23 cellular contexts compared by ENCODE assay signal in the genomic region with DNA sequence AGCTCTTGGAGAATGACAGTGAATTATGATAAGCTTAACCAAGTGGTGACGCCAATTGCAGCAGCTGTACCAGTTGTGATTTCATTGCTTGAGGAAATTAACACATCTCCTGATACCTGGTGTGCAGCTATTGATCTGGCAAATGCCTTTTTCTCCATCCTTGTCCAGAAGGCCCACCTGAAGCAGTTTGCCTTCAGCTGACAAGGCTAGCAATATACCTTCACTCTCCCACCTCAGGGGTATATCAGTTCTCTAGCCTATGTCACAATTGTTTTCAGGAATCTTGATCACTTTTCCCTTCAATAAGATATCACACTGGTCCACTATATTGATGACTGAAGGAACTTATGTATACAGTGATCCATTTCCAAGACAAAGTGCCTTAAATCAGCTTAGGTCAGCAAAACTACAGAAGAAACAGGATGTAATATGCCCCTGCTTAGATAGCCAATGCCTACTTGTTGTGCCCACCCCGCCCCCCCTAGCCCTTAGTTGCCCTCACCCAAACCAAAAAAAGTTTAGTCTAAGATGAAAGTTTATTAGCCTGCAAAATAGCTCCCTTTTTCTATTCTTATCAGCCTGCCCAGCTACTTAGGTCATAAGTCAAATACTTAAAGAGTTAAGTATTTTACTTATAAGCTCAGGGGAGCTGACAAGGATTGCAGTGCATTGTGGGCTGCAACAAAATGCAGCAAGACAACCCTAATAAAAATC. TPM values are rescaled to one million over a fixed set of nuclear protein-coding genes. Genes with fewer than 3 reads are reported as not detected.
A peak's percentile ranks its signal among the peaks of the same experiment; 100 is the strongest.
DNase-seq lines count a peak whose midpoint lies in the region; ATAC-seq, FAIRE-seq and TF ChIP-seq lines count a peak whose summit lies in the region.
"Had no signal": no experiment of that assay in that cellular context is flagged by ENCODE, and none has a peak within 500 bp of the region (broad histone marks: within the 10 kb centered on the region; RNA-seq: fewer than 3 reads in every experiment).

No MANE protein-coding gene starts in this region.

- H3K18ac ChIP-seq in H1 (ENCODE audit: extremely low read depth, low read length) = no peak overlapping the region

- no peaks in the 10 kb centered on the region for H3K23me2 ChIP-seq in H1 (ENCODE audit: low read depth, low read length)

- H3K4me3 Mint-ChIP-seq in T-helper 2 cell treated with Interferon-gamma antibody and Interleukin-4, amounts not matched to agents 5 μg/mL and 100 μg/mL, for 36 hours = no peak overlapping the region

- H4K5ac ChIP-seq in H1 (ENCODE audit: insufficient read length, low read depth, low read length) = no peak overlapping the region

- H3K56ac ChIP-seq in H1 (replicated peaks; ENCODE audit: insufficient read length, low read depth, low read length) = no peak overlapping the region

- no peak overlapping the region for H3K27ac Mint-ChIP-seq in T-helper 2 cell treated with Interferon-gamma antibody and Interleukin-4, amounts not matched to agents 5 μg/mL and 100 μg/mL, for 36 hours
- H3K27ac Mint-ChIP-seq: CD4-positive, alpha-beta memory T cell had no signal

- H3K4me1 ChIP-seq in HEK293 (ENCODE audit: control insufficient read depth, insufficient read depth, low read length) = no peaks in the 10 kb centered on the region
- H3K4me1 ChIP-seq in H1 (replicated peaks in 1 of 4; ENCODE audit: control insufficient read depth in 3 of 4, insufficient read depth in 4 of 4, low read length in 3 of 4) = no peaks in the 10 kb centered on the region
- H3K4me1 ChIP-seq in upper lobe of left lung = peaks cover 8 to 11% (median 10%) of the 10 kb centered on the region in 4 donors

- H3K4me2 ChIP-seq in H1 (ENCODE audit: insufficient read depth in 1 of 2, low read depth in 2 of 2, low read length in 2 of 2) = no peak overlapping the region

- no peak for ATAC-seq in upper lobe of left lung (ENCODE audit: low FRiP score in 2 of 2)

- TF ChIP-seq CTCF in HEK293 (tag by site-specific recombination; IDR thresholded peaks at IDR 0.05) (no peak), H1 (IDR thresholded peaks at IDR 0.05; ENCODE audit: control extremely low read depth in 1 of 3, insufficient read depth in 1 of 3, low read depth in 1 of 3, low read length in 3 of 3) (no peak), upper lobe of left lung (IDR thresholded peaks at IDR 0.05) (no peak), coronary artery (IDR thresholded peaks at IDR 0.05) (no peak)

- H2BK12ac ChIP-seq in H1 (ENCODE audit: low read depth, low read length) = no peak overlapping the region

- H3K9ac ChIP-seq in H1 (replicated peaks in 1 of 4; ENCODE audit: extremely low read depth in 1 of 4, low read depth in 3 of 4, low read length in 3 of 4) = no peak overlapping the region

- no peak overlapping the region for H2BK120ac ChIP-seq in H1 (replicated peaks; ENCODE audit: low read depth, low read length)

- TF ChIP-seq RAD21 in H1 (IDR thresholded peaks at IDR 0.05 in 1 of 2, conservative IDR thresholded peaks at IDR 0.05 in 1 of 2; ENCODE audit: low read depth in 2 of 2, low read length in 2 of 2) = no peak

- no peaks in the 10 kb centered on the region for H3K9me3 ChIP-seq in HEK293 (ENCODE audit: control insufficient read depth, insufficient read depth, low read depth, low read length)
- no peaks in the 10 kb centered on the region for H3K9me3 ChIP-seq in H1 (ENCODE audit: insufficient read depth in 2 of 2, low read depth in 1 of 2, low read length in 1 of 2)
- H3K9me3 ChIP-seq in upper lobe of left lung = no peaks in the 10 kb centered on the region

- H3K27ac ChIP-seq in HEK293 (ENCODE audit: extremely low read depth, low read depth, low read length) (no peak overlapping the region), H1 (ENCODE audit: low read depth, low read length) (no peak overlapping the region), upper lobe of left lung (peak overlapping the region in 3 of 4 donors; percentile 41 to 63 (median 49)), coronary artery (no peak overlapping the region)

- no peak overlapping the region for H2BK5ac ChIP-seq in H1 (ENCODE audit: low read depth, low read length)

- H3K14ac ChIP-seq in H1 (ENCODE audit: insufficient read length) = no peak overlapping the region

- no peaks in the 10 kb centered on the region for H3K4me1 Mint-ChIP-seq in T-helper 2 cell treated with Interferon-gamma antibody and Interleukin-4, amounts not matched to agents 5 μg/mL and 100 μg/mL, for 36 hours (ENCODE audit: low read depth)

- no peaks in the 10 kb centered on the region for H3K79me1 ChIP-seq in H1 (ENCODE audit: low read depth, low read length)

- no peak overlapping the region for H2BK20ac ChIP-seq in H1 (ENCODE audit: low read length)

- H3K9me3 Mint-ChIP-seq in T-helper 2 cell treated with Interferon-gamma antibody and Interleukin-4, amounts not matched to agents 5 μg/mL and 100 μg/mL, for 36 hours = no peaks in the 10 kb centered on the region

- no peaks in the 10 kb centered on the region for H3K36me3 ChIP-seq in HEK293 (ENCODE audit: control insufficient read depth in 2 of 2, insufficient read depth in 1 of 2, low read length in 2 of 2)
- H3K36me3 ChIP-seq in H1 (ENCODE audit: control insufficient read depth in 2 of 4, insufficient read depth in 4 of 4, low read length in 3 of 4) = no peaks in the 10 kb centered on the region
- H3K36me3 ChIP-seq in upper lobe of left lung = no peaks in the 10 kb centered on the region

- no peak overlapping the region for H2BK15ac ChIP-seq in H1 (ENCODE audit: low read length)

- TF ChIP-seq EP300 in H1 (IDR thresholded peaks at IDR 0.05; ENCODE audit: borderline replicate concordance in 1 of 2, low read depth in 2 of 2, low read length in 2 of 2) = no peak
- TF ChIP-seq EP300 in upper lobe of left lung (IDR thresholded peaks at IDR 0.05) = no peak

- H3K27me3 ChIP-seq in H1 (replicated peaks in 1 of 4; ENCODE audit: control insufficient read depth in 3 of 4, extremely low read depth in 1 of 4, insufficient read depth in 3 of 4, low read length in 3 of 4) (no peaks in the 10 kb centered on the region; a peak in 1 of 7 replicates), upper lobe of left lung (no peaks in the 10 kb centered on the region)

- POLR2A ChIA-PET in HEK293 (lab: Yijun Ruan, JAX) (no interaction called here), H1 (lab: Charles Lee; ENCODE audit: partially characterized antibody) (interaction anchor here (0.8 kb wide), 1 partner anchor 8 kb away, joined by 3 read pairs; no protein-coding TSS in a partner anchor)

- H4K91ac ChIP-seq in H1 (replicated peaks; ENCODE audit: insufficient read length, low read length) = no peak overlapping the region

- H2AK5ac ChIP-seq in H1 (ENCODE audit: low read depth, low read length) = no peak overlapping the region

- CTCF ChIA-PET in HEK293 (lab: Yijun Ruan, JAX) (interaction anchor here (1.2 kb wide), 1 partner anchor 59 kb away, joined by 4 read pairs; no protein-coding TSS in a partner anchor), H1 (lab: Charles Lee; ENCODE audit: partially characterized antibody) (interaction anchor here (0.9 to 1.3 kb wide), 3 partner anchors 39 to 117 kb away, joined by 3 read pairs; no protein-coding TSS in a partner anchor)

- H4K8ac ChIP-seq in H1 (ENCODE audit: extremely low read depth, insufficient read depth, low read length) = no peak overlapping the region

- no peak overlapping the region for H2AFZ ChIP-seq in H1 (ENCODE audit: low read length)

- TF ChIP-seq POLR2A in H1 (IDR thresholded peaks at IDR 0.05; ENCODE audit: control extremely low read depth in 1 of 2, low read depth in 2 of 2, low read length in 2 of 2) (no peak), upper lobe of left lung (IDR thresholded peaks at IDR 0.05) (no peak)

- DNase-seq in H1 (ENCODE audit: low read depth in 1 of 2, low spot score in 2 of 2) (no peak), upper lobe of left lung (no peak), coronary artery (ENCODE audit: low spot score) (no peak), SIG-M5 treated with dmso at 0.1 percent for 504 hours (lab: John Stamatoyannopoulos, UW; ENCODE audit: unreplicated experiment) (no peak)
- no peak for DNase-seq in T-helper 2 cell treated with Interferon-gamma antibody and Interleukin-4, amounts not matched to agents 5 μg/mL and 100 μg/mL, for 36 hours (ENCODE audit: low spot score)
- DNase-seq: 8988T; C1 segment of cervical spinal cord; Calu3; CD4-positive, alpha-beta memory T cell; COR-L47; DMS53; DMS79 treated with DMSO at 0.1 percent for 48 hours; GF-D8; GOT3; H7; HCEC 1CT had no signal

- no peaks in the 10 kb centered on the region for H3K79me2 ChIP-seq in H1 (ENCODE audit: control insufficient read depth in 1 of 2, insufficient read depth in 2 of 2, low read length in 2 of 2)

- H3K4me3 ChIP-seq in HEK293 (ENCODE audit: low read depth, low read length) (no peak overlapping the region), H1 (ENCODE audit: extremely low read depth in 1 of 4, insufficient read depth in 2 of 4, low read depth in 3 of 4, low read length in 4 of 4) (no peak overlapping the region), upper lobe of left lung (no peak overlapping the region), coronary artery (no peak overlapping the region)

- 82% methylated on average over 2 of the region's 2 CpGs; no CpG with 5 or more reads in 1 of the 2 experiments for WGBS in H1 (ENCODE audit: extremely low coverage in 1 of 2, insufficient coverage in 1 of 2, insufficient read length in 1 of 2, insufficient replicate concordance in 2 of 2, low coverage in 1 of 2, low lambda C conversion rate in 2 of 2, missing lambda C conversion rate in 1 of 2), 2 experiments
- 77 to 78% methylated on average over 2 of the region's 2 CpGs for WGBS in upper lobe of left lung, 2 donors

- FAIRE-seq in H1 (lab: Jason Lieb, UNC) = no peak
- FAIRE-seq: GM12891, GM18507 had no signal

- H3K36me3 Mint-ChIP-seq in T-helper 2 cell treated with Interferon-gamma antibody and Interleukin-4, amounts not matched to agents 5 μg/mL and 100 μg/mL, for 36 hours (ENCODE audit: low read depth) = no peaks in the 10 kb centered on the region
- H3K36me3 Mint-ChIP-seq: CD4-positive, alpha-beta memory T cell had no signal

- no peak overlapping the region for H3K23ac ChIP-seq in H1 (ENCODE audit: insufficient read length)

- peaks cover 14% of the 10 kb centered on the region for H3K27me3 Mint-ChIP-seq in T-helper 2 cell treated with Interferon-gamma antibody and Interleukin-4, amounts not matched to agents 5 μg/mL and 100 μg/mL, for 36 hours (ENCODE audit: low read depth)

- H4K20me1 ChIP-seq in H1 (replicated peaks in 1 of 2; ENCODE audit: control insufficient read depth in 1 of 2, insufficient read depth in 2 of 2, low read length in 2 of 2) = no peaks in the 10 kb centered on the region

- H3K4ac ChIP-seq in H1 (replicated peaks; ENCODE audit: insufficient read length, low read depth, low read length) = no peak overlapping the region

RNA-seq across cellular contexts. Expression of a gene that starts 45.1 kb away (rescaled TPM):
- total RNA-seq in H1 (2021; fragmentation: NEBNext Ultra II Directional; extraction: Animal tissue kit (Norgen Biotek cat#: 25700)) = 0.54 and 0.69 TPM in 2 replicates
- polyA plus RNA-seq in H1 (2011; rRNA removed) = 0.33 and 0.52 TPM in 2 replicates
- polyA plus RNA-seq in H1 (2011; cell fraction: cytosol; rRNA removed) = 0.30 TPM
- polyA plus RNA-seq in H1 (2011; cell fraction: nucleus; rRNA removed) = 1.8 TPM
- polyA plus RNA-seq in H1 (2012, experiment 1 of 2) = 0.55 to 1.9 TPM (median 0.93 TPM) in 4 replicates
- polyA plus RNA-seq in H1 (2012, experiment 2 of 2) = 0.08 TPM
- 1.5 TPM for polyA plus RNA-seq in H1 (2013, experiment 1 of 2)
- 0.72 TPM for polyA plus RNA-seq in H1 (2013, experiment 2 of 2)
- 0.56 and 2.1 TPM in 2 replicates for polyA minus RNA-seq in H1 (2011; rRNA and poly(A)+ RNA removed)
- 3.0 TPM for polyA minus RNA-seq in H1 (2011; cell fraction: cytosol; rRNA and poly(A)+ RNA removed)
- polyA minus RNA-seq in H1 (2011; cell fraction: nucleus; rRNA and poly(A)+ RNA removed) = 1.7 TPM
- 10 to 100 TPM; 49.9 to 89.2 (median 64.2) TPM for total RNA-seq in upper lobe of left lung
- total RNA-seq: G401 had no signal

RNA-seq across cellular contexts. Expression of a gene that starts 59.3 kb away (rescaled TPM):
- not detected in 2 replicates for total RNA-seq in H1 (2021; fragmentation: NEBNext Ultra II Directional; extraction: Animal tissue kit (Norgen Biotek cat#: 25700))
- not detected in 2 replicates for polyA plus RNA-seq in H1 (2011; rRNA removed)
- not detected for polyA plus RNA-seq in H1 (2011; cell fraction: cytosol; rRNA removed)
- not detected for polyA plus RNA-seq in H1 (2011; cell fraction: nucleus; rRNA removed)
- not detected in 4 replicates for polyA plus RNA-seq in H1 (2012, experiment 1 of 2)
- not detected for polyA plus RNA-seq in H1 (2012, experiment 2 of 2)
- polyA plus RNA-seq in H1 (2013, experiment 1 of 2) = not detected
- polyA plus RNA-seq in H1 (2013, experiment 2 of 2) = not detected
- polyA minus RNA-seq in H1 (2011; rRNA and poly(A)+ RNA removed) = 0.16 TPM in 1 of 2 replicates, not detected in the other
- polyA minus RNA-seq in H1 (2011; cell fraction: cytosol; rRNA and poly(A)+ RNA removed) = not detected
- not detected for polyA minus RNA-seq in H1 (2011; cell fraction: nucleus; rRNA and poly(A)+ RNA removed)
- under 1 TPM in 2 of 6 donors, not detected in 4; 0.37 to 0.49 TPM for total RNA-seq in upper lobe of left lung
- total RNA-seq: A673; CD4-positive, alpha-beta memory T cell; Daoy; G401; H7 had no signal
- polyA plus RNA-seq: BJ; CD4-positive, alpha-beta memory T cell had no signal

Comparison
In these comparisons a context has a peak if more than half of its experiments do, and no peak if none do; other contexts are left out.
1. H3K27ac ChIP-seq: peak in upper lobe of left lung (3 of 4); none in HEK293 (single experiment), H1 (single experiment) and coronary artery (0 of 2).
2. RNA of a gene that starts 45.1 kb away (total RNA-seq): 49.9 to 89.2 TPM in upper lobe of left lung; 0.54 to 0.69 TPM in H1; every median in the first group is over 10 times any median in the second.